8 cellular contexts compared by ENCODE assay signal in the genomic region with DNA sequence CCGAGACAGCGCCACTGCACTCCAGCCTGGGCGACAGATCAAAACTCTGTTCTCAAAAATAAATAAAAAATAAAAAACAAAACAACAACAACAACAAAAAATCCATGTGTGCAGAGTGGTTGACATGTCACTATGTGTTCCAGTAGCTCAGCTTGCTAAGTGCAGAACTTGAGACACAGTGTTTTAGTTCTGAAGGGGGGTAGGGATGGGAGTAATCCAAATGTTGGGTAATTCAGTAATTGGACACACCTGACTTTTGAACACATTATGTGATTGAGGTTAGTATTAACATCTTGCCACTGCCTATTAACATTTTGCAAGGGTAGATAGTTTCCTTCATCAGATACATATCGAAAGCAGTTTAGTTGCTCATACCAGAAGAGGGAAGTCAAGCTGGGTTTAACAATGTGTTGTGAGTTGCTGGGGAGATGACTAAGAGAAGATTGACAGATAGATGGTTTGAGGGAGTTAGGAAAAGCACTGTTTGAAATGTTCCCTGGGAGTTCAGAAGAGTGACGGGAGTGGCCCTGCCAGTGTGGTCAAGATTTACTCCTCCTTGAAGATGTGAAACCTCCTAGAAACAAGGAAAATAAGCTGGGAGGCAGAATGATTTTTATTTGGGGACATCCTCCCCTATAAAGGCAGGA. TPM values are rescaled to one million over a fixed set of nuclear protein-coding genes. Genes with fewer than 3 reads are reported as not detected.
DNase-seq lines count a peak whose midpoint lies in the region; ATAC-seq, FAIRE-seq and TF ChIP-seq lines count a peak whose summit lies in the region.

No MANE protein-coding gene starts in this region.

- H3K27ac Mint-ChIP-seq in activated CD8-positive, alpha-beta T cell treated with anti-CD3 and anti-CD28 coated beads for 36 hours: no peak overlapping the region
- no peak overlapping the region for H3K27ac Mint-ChIP-seq in endothelial cell (ENCODE audit: unreplicated experiment)

- no peak for FAIRE-seq in small intestine (lab: Jason Lieb, UNC)

- H3K27me3 Mint-ChIP-seq in activated CD8-positive, alpha-beta T cell treated with anti-CD3 and anti-CD28 coated beads for 36 hours: no peaks in the 10 kb centered on the region
- H3K27me3 Mint-ChIP-seq in endothelial cell (ENCODE audit: unreplicated experiment): peaks cover 3% of the 10 kb centered on the region

- no peaks in the 10 kb centered on the region for H3K9me3 ChIP-seq in heart right ventricle
- no peaks in the 10 kb centered on the region for H3K9me3 ChIP-seq in small intestine (ENCODE audit: control insufficient read depth, low read depth)

- WGBS in heart right ventricle, 2 donors: 84 to 86% methylated on average over 5 of the region's 5 CpGs
- WGBS in small intestine, 3 donors: 73 to 84% (median 74%) methylated on average over 5 of the region's 5 CpGs

- H3K36me3 Mint-ChIP-seq in activated CD8-positive, alpha-beta T cell treated with anti-CD3 and anti-CD28 coated beads for 36 hours (ENCODE audit: low read depth): peaks cover 10% of the 10 kb centered on the region
- H3K36me3 Mint-ChIP-seq in endothelial cell (ENCODE audit: low read depth, unreplicated experiment): no peaks in the 10 kb centered on the region

- intact Hi-C loops in activated CD8-positive, alpha-beta T cell treated with anti-CD3 and anti-CD28 coated beads for 36 hours (cut with micrococcal nuclease): loop anchor here (2.0 kb wide), 1 partner anchor 30 kb away; no protein-coding TSS in a partner anchor
- intact Hi-C loops in heart right ventricle (cut with DNase I): loop anchor here in 1 of 10 donors (5.0 kb wide), 1 partner anchor 42 kb away; no protein-coding TSS in a partner anchor

- H3K4me3 ChIP-seq in heart right ventricle: peak overlapping the region in 7 of 10 donors; percentile 4 to 74 (median 60)
- H3K4me3 ChIP-seq in small intestine (ENCODE audit: low read depth in 1 of 2, low read length in 2 of 2): peak overlapping the region in 1 of 2 donors; percentile 53

- CTCF ChIA-PET in activated CD8-positive, alpha-beta T cell treated with anti-CD3 and anti-CD28 coated beads for 36 hours (lab: Charles Lee): interaction anchor here (1.0 to 2.8 kb wide), 5 partner anchors 29 to 89 kb away, joined by 3 to 21 read pairs (median 4); no protein-coding TSS in a partner anchor

- ATAC-seq in GM19397 (IDR thresholded peaks at IDR 0.05; ENCODE audit: unreplicated experiment) (peak; percentile 61), HG03432 (IDR thresholded peaks at IDR 0.05; ENCODE audit: unreplicated experiment) (peak; percentile 80), heart right ventricle (peak in 7 of 8 donors; percentile 42 to 66 (median 51))
- ATAC-seq in activated CD8-positive, alpha-beta T cell treated with anti-CD3 and anti-CD28 coated beads for 36 hours: peak; percentile 79

- POLR2A ChIA-PET in activated CD8-positive, alpha-beta T cell treated with anti-CD3 and anti-CD28 coated beads for 36 hours (lab: Charles Lee): interaction anchor here (1.0 to 2.6 kb wide), 5 partner anchors 11 to 79 kb away, joined by 3 to 12 read pairs (median 3); no protein-coding TSS in a partner anchor

- H3K4me1 ChIP-seq in heart right ventricle (peaks cover 0 to 40% (median 3%) of the 10 kb centered on the region in 9 donors), small intestine (ENCODE audit: control insufficient read depth in 2 of 2, insufficient read depth in 1 of 2, low read depth in 1 of 2, low read length in 1 of 2) (no peaks in the 10 kb centered on the region)

- peaks cover 28% of the 10 kb centered on the region for H3K4me1 Mint-ChIP-seq in activated CD8-positive, alpha-beta T cell treated with anti-CD3 and anti-CD28 coated beads for 36 hours (ENCODE audit: low read depth)
- peaks cover 3% of the 10 kb centered on the region for H3K4me1 Mint-ChIP-seq in endothelial cell (ENCODE audit: unreplicated experiment)

- no peak overlapping the region for H3K4me3 Mint-ChIP-seq in activated CD8-positive, alpha-beta T cell treated with anti-CD3 and anti-CD28 coated beads for 36 hours
- H3K4me3 Mint-ChIP-seq in endothelial cell (ENCODE audit: unreplicated experiment): no peak overlapping the region

- DNase-seq in ELF-1 (ENCODE audit: low read depth, low spot score) (peak; percentile 25), heart right ventricle (no peak), small intestine (peak; percentile 15), endothelial cell (ENCODE audit: low spot score) (no peak), NCI-H2029 (lab: John Stamatoyannopoulos, UW) (no peak)
- DNase-seq in activated CD8-positive, alpha-beta T cell treated with anti-CD3 and anti-CD28 coated beads for 36 hours: peak; percentile 19

- no peaks in the 10 kb centered on the region for H3K9me3 Mint-ChIP-seq in activated CD8-positive, alpha-beta T cell treated with anti-CD3 and anti-CD28 coated beads for 36 hours
- H3K9me3 Mint-ChIP-seq in endothelial cell (ENCODE audit: unreplicated experiment): no peaks in the 10 kb centered on the region

- peaks cover 0 to 7% (median 0%) of the 10 kb centered on the region in 7 donors for H3K27me3 ChIP-seq in heart right ventricle
- no peaks in the 10 kb centered on the region for H3K27me3 ChIP-seq in small intestine (ENCODE audit: control insufficient read depth in 2 of 2, insufficient read depth in 2 of 2, low read length in 2 of 2)

- TF ChIP-seq CTCF in activated CD8-positive, alpha-beta T cell treated with anti-CD3 and anti-CD28 coated beads for 36 hours (IDR thresholded peaks at IDR 0.05): no peak
- no peak for TF ChIP-seq CTCF in heart right ventricle (IDR thresholded peaks at IDR 0.05)
- TF ChIP-seq CTCF in endothelial cell (IDR thresholded peaks at IDR 0.05; ENCODE audit: unreplicated experiment): no peak

- H3K27ac ChIP-seq in heart right ventricle: peak overlapping the region in 7 of 10 donors; percentile 31 to 90 (median 59)
- H3K27ac ChIP-seq in small intestine (ENCODE audit: low read depth in 1 of 2, low read length in 1 of 2): peak overlapping the region; percentile 68 to 74

- H3K36me3 ChIP-seq in heart right ventricle (peaks cover 0 to 8% (median 0%) of the 10 kb centered on the region in 9 donors), small intestine (ENCODE audit: control insufficient read depth in 2 of 2, insufficient read depth in 2 of 2, low read length in 2 of 2) (no peaks in the 10 kb centered on the region)

RNA-seq across cellular contexts. Expression of gene HACD4, which starts 0.9 kb away (rescaled TPM):
- 1 to 10 TPM; 4.0 to 4.1 TPM for total RNA-seq in activated CD8-positive, alpha-beta T cell treated with anti-CD3 and anti-CD28 coated beads for 36 hours
- 1 to 10 TPM in 2 of 10 donors, under 1 TPM in 8; 0.45 to 1.9 (median 0.63) TPM for total RNA-seq in heart right ventricle
- under 1 TPM; 0.23 to 0.29 TPM for polyA plus RNA-seq in heart right ventricle
- polyA plus RNA-seq in small intestine: under 1 TPM; 0.22 to 0.94 (median 0.81) TPM
- total RNA-seq in endothelial cell (ENCODE audit: unreplicated experiment): 5.7 TPM

RNA-seq across cellular contexts. Expression of gene IFNB1, which starts 47.2 kb away (rescaled TPM):
- 1 to 10 TPM in 1 of 2 experiments, under 1 TPM in 1; 0.87 to 1.1 TPM for total RNA-seq in activated CD8-positive, alpha-beta T cell treated with anti-CD3 and anti-CD28 coated beads for 36 hours
- not detected for total RNA-seq in heart right ventricle
- not detected for polyA plus RNA-seq in heart right ventricle
- polyA plus RNA-seq in small intestine: not detected
- total RNA-seq in endothelial cell (ENCODE audit: unreplicated experiment): not detected

Comparison
In these comparisons a context has a peak if more than half of its experiments do, and no peak if none do; other contexts are left out.
1. DNase-seq: peak in ELF-1 (single experiment), activated CD8-positive, alpha-beta T cell treated with anti-CD3 and anti-CD28 coated beads for 36 hours (single experiment) and small intestine (single experiment); none in heart right ventricle (0 of 2), endothelial cell (single experiment) and NCI-H2029 (single experiment).
2. Peak in every context shown above with its lines, with median percentiles within 50 percentile points of each other: ATAC-seq.